ENCODE assay signal across 7 cellular contexts in genomic region chr4:81069706-81070331, GRCh38. TPM values are rescaled to one million over a fixed set of nuclear protein-coding genes. Genes with fewer than 3 reads are reported as not detected.
DNase-seq lines count a peak whose midpoint lies in the region; ATAC-seq and TF ChIP-seq lines count a peak whose summit lies in the region.

No MANE protein-coding gene starts in this region.

- peaks cover 0 to 3% (median 0%) of the 10 kb centered on the region in 9 donors for H3K27me3 ChIP-seq in heart left ventricle

- no peaks in the 10 kb centered on the region for H3K9me3 ChIP-seq in heart left ventricle

- TF ChIP-seq CTCF in GM13977 (IDR thresholded peaks at IDR 0.05; ENCODE audit: extremely low read depth, insufficient read depth, missing control alignments) (peak; percentile 93), heart left ventricle (IDR thresholded peaks at IDR 0.05) (peak; percentile 72 to 93 (median 84))

- 8 to 13% (median 9%) methylated on average over 6 of the region's 6 CpGs for WGBS in heart left ventricle, 4 donors

- H3K4me1 ChIP-seq in heart left ventricle: no peaks in the 10 kb centered on the region

- intact Hi-C loops in heart left ventricle (cut with DNase I): loop anchor here in 9 of 10 donors (1.0 to 5.0 kb wide), 5 partner anchors 281 to 285 kb away; no protein-coding TSS in a partner anchor

- H3K4me3 Mint-ChIP-seq in activated naive CD8-positive, alpha-beta T cell treated with anti-CD3 and anti-CD28 coated beads, Interleukin-2, amount 10 ng/mL, durations not matched to agents 7 days and 5 days: no peak overlapping the region

- H3K4me1 Mint-ChIP-seq in activated naive CD8-positive, alpha-beta T cell treated with anti-CD3 and anti-CD28 coated beads, Interleukin-2, amount 10 ng/mL, durations not matched to agents 7 days and 5 days: peaks cover 2% of the 10 kb centered on the region

- H3K36me3 ChIP-seq in heart left ventricle: no peaks in the 10 kb centered on the region

- POLR2A ChIA-PET in activated naive CD8-positive, alpha-beta T cell treated with anti-CD3 and anti-CD28 coated beads, Interleukin-2, amount 10 ng/mL, durations not matched to agents 7 days and 5 days (lab: Charles Lee): no interaction called here

- in situ Hi-C loops in GM13977 (cut with MboI; ENCODE audit: low pct_unique_long_range_greater_than_20kb, low sequenced_read_pairs, unreplicated experiment): no loop called here

- ATAC-seq in HG02678 (IDR thresholded peaks at IDR 0.05; ENCODE audit: unreplicated experiment) (peak; percentile 99), heart left ventricle (peak; percentile 58 to 81 (median 75))
- ATAC-seq in activated naive CD8-positive, alpha-beta T cell treated with anti-CD3 and anti-CD28 coated beads, Interleukin-2, amount 10 ng/mL, durations not matched to agents 7 days and 5 days (ENCODE audit: low read depth): peak; percentile 84

- peak; percentile 27 for DNase-seq in GM13977 (ENCODE audit: low spot score)
- DNase-seq in NCI-H1092 treated with DMSO at 0.1 percent for 48 hours (lab: John Stamatoyannopoulos, UW): peak; percentile 84
- DNase-seq in SKM-1 (lab: John Stamatoyannopoulos, UW; ENCODE audit: unreplicated experiment): peak; percentile 68
- peak; percentile 27 for DNase-seq in activated naive CD8-positive, alpha-beta T cell treated with anti-CD3 and anti-CD28 coated beads, Interleukin-2, amount 10 ng/mL, durations not matched to agents 7 days and 5 days
- DNase-seq in heart left ventricle: peak; percentile 20 to 50 (median 32)
- DNase-seq in pulmonary artery endothelial cell (ENCODE audit: low read depth, low spot score): peak; percentile 37

- peaks cover 12% of the 10 kb centered on the region for H3K27me3 Mint-ChIP-seq in activated naive CD8-positive, alpha-beta T cell treated with anti-CD3 and anti-CD28 coated beads, Interleukin-2, amount 10 ng/mL, durations not matched to agents 7 days and 5 days

- H3K4me3 ChIP-seq in heart left ventricle: no peak overlapping the region

- H3K27ac Mint-ChIP-seq in activated naive CD8-positive, alpha-beta T cell treated with anti-CD3 and anti-CD28 coated beads, Interleukin-2, amount 10 ng/mL, durations not matched to agents 7 days and 5 days: no peak overlapping the region

- no peaks in the 10 kb centered on the region for H3K9me3 Mint-ChIP-seq in activated naive CD8-positive, alpha-beta T cell treated with anti-CD3 and anti-CD28 coated beads, Interleukin-2, amount 10 ng/mL, durations not matched to agents 7 days and 5 days

- no peaks in the 10 kb centered on the region for H3K36me3 Mint-ChIP-seq in activated naive CD8-positive, alpha-beta T cell treated with anti-CD3 and anti-CD28 coated beads, Interleukin-2, amount 10 ng/mL, durations not matched to agents 7 days and 5 days

- no peak for TF ChIP-seq POLR2A in heart left ventricle (IDR thresholded peaks at IDR 0.05)

- no peak overlapping the region for H3K27ac ChIP-seq in heart left ventricle

RNA-seq across cellular contexts. Expression of gene BMP3, which starts 39.3 kb away (rescaled TPM):
- total RNA-seq in activated naive CD8-positive, alpha-beta T cell treated with anti-CD3 and anti-CD28 coated beads, Interleukin-2, amount 10 ng/mL, durations not matched to agents 7 days and 5 days: not detected
- total RNA-seq in heart left ventricle: 1 to 10 TPM in 1 of 9 donors, under 1 TPM in 1, not detected in 7; 0.04 to 3.7 TPM
- polyA plus RNA-seq in heart left ventricle: not detected
- not detected in 2 replicates for total RNA-seq in pulmonary artery endothelial cell

Comparison
In these comparisons a context has a peak if more than half of its experiments do, and no peak if none do; other contexts are left out.
1. DNase-seq: peak in every context shown above with its lines; median percentile 84 in NCI-H1092 treated with DMSO at 0.1 percent for 48 hours; 68 in SKM-1; 37 in pulmonary artery endothelial cell; 32 in heart left ventricle; 27 in GM13977; 27 in activated naive CD8-positive, alpha-beta T cell treated with anti-CD3 and anti-CD28 coated beads, Interleukin-2, amount 10 ng/mL, durations not matched to agents 7 days and 5 days.